In the genomic region with DNA sequence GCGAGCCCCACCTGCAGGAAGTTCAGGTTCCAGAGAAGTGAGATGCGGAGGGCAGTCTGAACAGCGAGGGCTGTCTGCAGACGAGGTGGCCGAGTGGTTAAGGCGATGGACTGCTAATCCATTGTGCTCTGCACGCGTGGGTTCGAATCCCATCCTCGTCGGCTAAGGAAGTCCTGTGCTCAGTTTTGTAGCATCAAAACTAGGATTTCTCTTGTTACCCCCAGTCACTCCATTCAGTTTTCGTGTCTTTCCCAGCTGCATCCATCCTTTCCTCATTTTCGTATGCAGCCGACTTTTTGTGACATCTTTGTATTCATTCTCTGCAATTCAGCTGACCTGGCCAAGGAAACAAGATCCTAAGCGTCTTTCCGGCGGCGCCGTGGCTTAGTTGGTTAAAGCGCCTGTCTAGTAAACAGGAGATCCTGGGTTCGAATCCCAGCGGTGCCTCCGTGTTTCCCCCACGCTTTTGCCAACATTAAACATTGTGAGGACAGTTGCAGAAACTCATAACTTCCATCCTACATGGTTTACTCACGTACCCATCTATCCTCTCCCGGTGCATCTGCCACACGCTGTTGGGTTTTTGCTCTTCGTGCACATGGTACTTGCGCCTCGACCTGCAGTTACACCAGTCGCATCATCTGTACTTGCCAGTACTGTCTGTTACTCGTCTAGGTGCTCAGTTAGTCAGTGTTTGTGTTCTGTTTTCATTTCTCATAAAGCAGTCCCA, we compare ENCODE assay signal across 8 cellular contexts. TPM values are rescaled to one million over a fixed set of nuclear protein-coding genes. Genes with fewer than 3 reads are reported as not detected.
DNase-seq lines count a peak whose midpoint lies in the region; ATAC-seq, FAIRE-seq and TF ChIP-seq lines count a peak whose summit lies in the region.

No MANE protein-coding gene starts in this region.

- H3K27ac ChIP-seq in liver (ENCODE audit: low read depth in 1 of 2, low read length in 2 of 2), result peak overlapping the region; percentile 73 to 85

- WGBS in liver, result under 1% methylated on average over 32 of the region's 32 CpGs

- peaks cover 9% of the 10 kb centered on the region for H3K27me3 Mint-ChIP-seq in activated CD4-positive, alpha-beta T cell treated with anti-CD3 and anti-CD28 coated beads, Interleukin-2, amount 10 ng/mL, durations not matched to agents 24 days and 14 days

- TF ChIP-seq CTCF in liver (IDR thresholded peaks at IDR 0.05; ENCODE audit: low read depth, low read length, missing input control), result no peak

- DNase-seq in GM12891 (ENCODE audit: insufficient read length, low spot score) (no peak), NCI-H526 (lab: John Stamatoyannopoulos, UW) (peak; percentile 92 to 94), dermis microvascular lymphatic vessel endothelial cell (ENCODE audit: low read depth in 2 of 2) (peak; percentile 86 to 94)
- DNase-seq in activated CD4-positive, alpha-beta T cell treated with anti-CD3 and anti-CD28 coated beads, Interleukin-2, amount 10 ng/mL, durations not matched to agents 24 days and 14 days, result peak; percentile 97
- DNase-seq in stimulated activated CD4-positive, alpha-beta T cell treated with anti-CD3 and anti-CD28 coated beads, Interleukin-2, amount 100 ng/mL, for 24 hours, result peak; percentile 95 to 99

- no peak for TF ChIP-seq POLR2A in GM12891 (IDR thresholded peaks at IDR 0.05; ENCODE audit: low read depth, low read length)

- no peaks in the 10 kb centered on the region for H3K9me3 ChIP-seq in liver (ENCODE audit: control insufficient read depth in 4 of 4, low read length in 3 of 4)

- no peak overlapping the region for H3K4me3 Mint-ChIP-seq in activated CD4-positive, alpha-beta T cell treated with anti-CD3 and anti-CD28 coated beads, Interleukin-2, amount 10 ng/mL, durations not matched to agents 24 days and 14 days

- intact Hi-C loops in activated CD4-positive, alpha-beta T cell treated with anti-CD3 and anti-CD28 coated beads, Interleukin-2, amount 10 ng/mL, durations not matched to agents 24 days and 14 days (cut with micrococcal nuclease), result loop anchor here (1.0 to 10.0 kb wide), 9 partner anchors 14 to 342 kb away; no protein-coding TSS in a partner anchor

- FAIRE-seq in GM12891 (lab: Jason Lieb, UNC), result peak; percentile 98

- peak; percentile 27 for ATAC-seq in HG03432 (IDR thresholded peaks at IDR 0.05; ENCODE audit: unreplicated experiment)
- ATAC-seq in HG02981 (IDR thresholded peaks at IDR 0.05; ENCODE audit: unreplicated experiment), result no peak

- H3K36me3 Mint-ChIP-seq in activated CD4-positive, alpha-beta T cell treated with anti-CD3 and anti-CD28 coated beads, Interleukin-2, amount 10 ng/mL, durations not matched to agents 24 days and 14 days (ENCODE audit: low read depth), result no peaks in the 10 kb centered on the region

- H3K4me3 ChIP-seq in liver (ENCODE audit: low read depth in 1 of 3, low read length in 3 of 3), result peak overlapping the region; percentile 52 to 76 (median 57)

- no peaks in the 10 kb centered on the region for H3K27me3 ChIP-seq in liver (ENCODE audit: control insufficient read depth in 4 of 4, insufficient read depth in 4 of 4, low read length in 3 of 4)

- H3K9ac ChIP-seq in liver (ENCODE audit: low read depth in 1 of 2, low read length in 2 of 2), result no peak overlapping the region

- no peaks in the 10 kb centered on the region for H3K36me3 ChIP-seq in liver (ENCODE audit: control insufficient read depth in 4 of 4, insufficient read depth in 3 of 4, low read depth in 1 of 4, low read length in 3 of 4)

- H3K4me1 ChIP-seq in liver (ENCODE audit: control insufficient read depth in 4 of 4, insufficient read depth in 4 of 4, low read length in 3 of 4), result peaks cover 11 to 50% (median 31%) of the 10 kb centered on the region in 4 donors

- H3K27ac Mint-ChIP-seq in activated CD4-positive, alpha-beta T cell treated with anti-CD3 and anti-CD28 coated beads, Interleukin-2, amount 10 ng/mL, durations not matched to agents 24 days and 14 days, result no peak overlapping the region

- H3K4me1 Mint-ChIP-seq in activated CD4-positive, alpha-beta T cell treated with anti-CD3 and anti-CD28 coated beads, Interleukin-2, amount 10 ng/mL, durations not matched to agents 24 days and 14 days, result peaks cover 21% of the 10 kb centered on the region

- peak in 1 of 2 donors; percentile 31 for TF ChIP-seq RAD21 in liver (IDR thresholded peaks at IDR 0.05)

- H3K9me3 Mint-ChIP-seq in activated CD4-positive, alpha-beta T cell treated with anti-CD3 and anti-CD28 coated beads, Interleukin-2, amount 10 ng/mL, durations not matched to agents 24 days and 14 days, result no peaks in the 10 kb centered on the region

TF ChIP-seq in GM12891, 5 proteins besides CTCF, POLR2A, EP300 and RAD21:
- TF ChIP-seq POU2F2 (IDR thresholded peaks at IDR 0.05; ENCODE audit: low read depth, low read length) (no peak; the same call in 1 of the 2 replicates), SPI1 (IDR thresholded peaks at IDR 0.05; ENCODE audit: low read depth, low read length) (peak; percentile 37; the same call in 1 of the 2 replicates), TAF1 (IDR thresholded peaks at IDR 0.05; ENCODE audit: low read depth, low read length) (peak; percentile 31; the same call in 1 of the 2 replicates), POLR2AphosphoS5 (IDR thresholded peaks at IDR 0.05; ENCODE audit: low read depth, low read length) (0 out of 2 replicates have a peak, but pooled peaks have one; percentile 6), PAX5 (IDR thresholded peaks at IDR 0.05; ENCODE audit: insufficient read depth, low read length, severe bottlenecking) (no peak)

TF ChIP-seq in liver, 16 proteins besides CTCF, POLR2A, EP300 and RAD21 (continues in another document):
- TF ChIP-seq, protein P1, sequence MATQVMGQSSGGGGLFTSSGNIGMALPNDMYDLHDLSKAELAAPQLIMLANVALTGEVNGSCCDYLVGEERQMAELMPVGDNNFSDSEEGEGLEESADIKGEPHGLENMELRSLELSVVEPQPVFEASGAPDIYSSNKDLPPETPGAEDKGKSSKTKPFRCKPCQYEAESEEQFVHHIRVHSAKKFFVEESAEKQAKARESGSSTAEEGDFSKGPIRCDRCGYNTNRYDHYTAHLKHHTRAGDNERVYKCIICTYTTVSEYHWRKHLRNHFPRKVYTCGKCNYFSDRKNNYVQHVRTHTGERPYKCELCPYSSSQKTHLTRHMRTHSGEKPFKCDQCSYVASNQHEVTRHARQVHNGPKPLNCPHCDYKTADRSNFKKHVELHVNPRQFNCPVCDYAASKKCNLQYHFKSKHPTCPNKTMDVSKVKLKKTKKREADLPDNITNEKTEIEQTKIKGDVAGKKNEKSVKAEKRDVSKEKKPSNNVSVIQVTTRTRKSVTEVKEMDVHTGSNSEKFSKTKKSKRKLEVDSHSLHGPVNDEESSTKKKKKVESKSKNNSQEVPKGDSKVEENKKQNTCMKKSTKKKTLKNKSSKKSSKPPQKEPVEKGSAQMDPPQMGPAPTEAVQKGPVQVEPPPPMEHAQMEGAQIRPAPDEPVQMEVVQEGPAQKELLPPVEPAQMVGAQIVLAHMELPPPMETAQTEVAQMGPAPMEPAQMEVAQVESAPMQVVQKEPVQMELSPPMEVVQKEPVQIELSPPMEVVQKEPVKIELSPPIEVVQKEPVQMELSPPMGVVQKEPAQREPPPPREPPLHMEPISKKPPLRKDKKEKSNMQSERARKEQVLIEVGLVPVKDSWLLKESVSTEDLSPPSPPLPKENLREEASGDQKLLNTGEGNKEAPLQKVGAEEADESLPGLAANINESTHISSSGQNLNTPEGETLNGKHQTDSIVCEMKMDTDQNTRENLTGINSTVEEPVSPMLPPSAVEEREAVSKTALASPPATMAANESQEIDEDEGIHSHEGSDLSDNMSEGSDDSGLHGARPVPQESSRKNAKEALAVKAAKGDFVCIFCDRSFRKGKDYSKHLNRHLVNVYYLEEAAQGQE (IDR thresholded peaks at IDR 0.05), result peak; percentile 44
- TF ChIP-seq NR2F2 (IDR thresholded peaks at IDR 0.05) (no peak), RXRA (IDR thresholded peaks at IDR 0.05) (peak in 1 of 2 donors; percentile 31), HNF4G (IDR thresholded peaks at IDR 0.05) (no peak), JUND (IDR thresholded peaks at IDR 0.05) (peak in 1 of 2 donors; percentile 7), MAX (IDR thresholded peaks at IDR 0.05) (peak; percentile 2), TAF1 (conservative IDR thresholded peaks at IDR 0.05) (no peak)

RNA-seq across cellular contexts. Expression of gene BORCS6, which starts 3.0 kb away (rescaled TPM):
- polyA plus RNA-seq in GM12891 (2012; ENCODE audit: low read depth, missing spikeins), result 5.5 TPM
- 4.7 and 5.7 TPM in 2 replicates for total RNA-seq in activated CD4-positive, alpha-beta T cell treated with anti-CD3 and anti-CD28 coated beads, Interleukin-2, amount 10 ng/mL, durations not matched to agents 24 days and 14 days
- 7.8 and 10.1 TPM in 2 replicates for total RNA-seq in dermis microvascular lymphatic vessel endothelial cell
- 1 to 10 TPM; 5.1 to 6.8 TPM for total RNA-seq in liver
- polyA plus RNA-seq in liver, result 1 to 10 TPM; 4.1 to 6.4 TPM

RNA-seq across cellular contexts. Expression of gene TMEM107, which starts 10.8 kb away (rescaled TPM):
- 14.7 TPM for polyA plus RNA-seq in GM12891 (2012; ENCODE audit: low read depth, missing spikeins)
- 20.9 and 21.4 TPM in 2 replicates for total RNA-seq in activated CD4-positive, alpha-beta T cell treated with anti-CD3 and anti-CD28 coated beads, Interleukin-2, amount 10 ng/mL, durations not matched to agents 24 days and 14 days
- total RNA-seq in dermis microvascular lymphatic vessel endothelial cell (17.2 and 23.7 TPM in 2 replicates), liver (1 to 10 TPM; 4.5 to 8.4 TPM)
- polyA plus RNA-seq in liver, result 1 to 10 TPM; 3.0 to 3.9 TPM

RNA-seq across cellular contexts. Expression of gene AURKB, which starts 23.4 kb away (rescaled TPM):
- 69.4 TPM for polyA plus RNA-seq in GM12891 (2012; ENCODE audit: low read depth, missing spikeins)
- 92.3 and 101 TPM in 2 replicates for total RNA-seq in activated CD4-positive, alpha-beta T cell treated with anti-CD3 and anti-CD28 coated beads, Interleukin-2, amount 10 ng/mL, durations not matched to agents 24 days and 14 days
- total RNA-seq in dermis microvascular lymphatic vessel endothelial cell (15.4 and 30.7 TPM in 2 replicates), liver (10 to 100 TPM in 1 of 2 donors, under 1 TPM in 1; 0.42 to 25.9 TPM)
- polyA plus RNA-seq in liver, result 1 to 10 TPM; 1.8 to 4.3 TPM

RNA-seq across cellular contexts. Expression of gene VAMP2, which starts 24.2 kb away (rescaled TPM):
- 40.0 TPM for polyA plus RNA-seq in GM12891 (2012; ENCODE audit: low read depth, missing spikeins)
- 45.1 and 49.6 TPM in 2 replicates for total RNA-seq in activated CD4-positive, alpha-beta T cell treated with anti-CD3 and anti-CD28 coated beads, Interleukin-2, amount 10 ng/mL, durations not matched to agents 24 days and 14 days
- 3.1 and 4.9 TPM in 2 replicates for total RNA-seq in dermis microvascular lymphatic vessel endothelial cell
- total RNA-seq in liver, result 1 to 10 TPM; 4.2 to 9.0 TPM
- polyA plus RNA-seq in liver, result 10 to 100 TPM; 11.4 to 25.9 TPM

RNA-seq across cellular contexts. Expression of gene PER1, which starts 34.7 kb away (rescaled TPM):
- 17.1 TPM for polyA plus RNA-seq in GM12891 (2012; ENCODE audit: low read depth, missing spikeins)
- total RNA-seq in activated CD4-positive, alpha-beta T cell treated with anti-CD3 and anti-CD28 coated beads, Interleukin-2, amount 10 ng/mL, durations not matched to agents 24 days and 14 days, result 39.4 and 41.7 TPM in 2 replicates
- total RNA-seq in dermis microvascular lymphatic vessel endothelial cell (5.0 and 16.7 TPM in 2 replicates), liver (10 to 100 TPM; 10.1 to 71.6 TPM)
- 10 to 100 TPM; 24.9 to 34.6 TPM for polyA plus RNA-seq in liver
